Comparison of ENCODE assay signal across 1 cellular context in the genomic region with DNA sequence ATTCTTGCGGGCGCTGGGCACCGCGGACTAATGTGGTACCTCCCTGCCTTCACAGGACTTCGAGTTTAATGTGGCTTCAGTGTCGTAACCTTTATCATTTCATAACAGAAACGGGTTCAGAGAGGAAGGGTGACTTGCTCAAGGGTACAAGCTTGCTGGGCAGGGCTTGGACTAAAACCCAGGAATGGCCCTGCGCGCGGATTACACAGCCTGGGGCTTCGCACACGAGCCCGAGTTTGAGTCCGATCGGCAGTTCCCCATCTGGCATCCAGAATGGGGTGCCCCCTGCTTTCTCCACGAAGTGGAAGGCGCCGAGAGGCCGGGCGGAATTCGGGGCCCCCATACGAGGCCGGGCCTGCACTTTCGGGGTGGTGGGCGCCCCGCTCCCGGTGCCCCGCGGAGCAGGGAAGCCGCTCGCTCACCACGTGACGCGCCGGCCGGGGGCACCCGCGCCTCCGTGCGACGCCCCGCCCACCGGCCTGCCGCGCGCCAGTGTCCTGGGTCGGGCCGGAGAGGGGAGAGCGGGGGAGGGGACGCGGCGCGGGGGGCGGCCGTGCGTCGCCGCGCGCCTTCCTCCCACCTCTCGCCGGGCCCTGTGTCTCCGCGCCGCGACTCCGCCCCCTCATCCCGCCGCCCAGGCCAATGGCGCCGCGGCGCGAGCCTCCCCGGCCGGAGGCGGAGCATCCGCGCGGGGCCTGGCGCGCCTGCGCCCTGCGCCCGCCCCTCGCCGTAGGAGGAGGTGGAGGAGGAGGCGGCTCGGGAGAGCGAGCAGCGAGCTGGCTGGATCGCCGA.
TF ChIP-seq lines count a peak whose summit lies in the region.

Gene SET, plus strand, starts transcription at position 722 of the 792 bp plus-strand sequence. CDS start 361 bp downstream, outside the sequence.

TF ChIP-seq in HepG2, 621 proteins besides CTCF, POLR2A, EP300 and RAD21 (continued from another document and continues in another):
- TF ChIP-seq ZNF318 (CRISPR knock-in tag; IDR thresholded peaks at IDR 0.05) (peak; percentile 31; the same call in 1 of the 2 replicates), ZNF790 (CRISPR knock-in tag; IDR thresholded peaks at IDR 0.05; ENCODE audit: borderline replicate concordance) (no peak), ZBTB38 (CRISPR knock-in tag; IDR thresholded peaks at IDR 0.05) (peak; percentile 59; the same call in 1 of the 2 replicates), ZNF331 (CRISPR knock-in tag; IDR thresholded peaks at IDR 0.05) (0 out of 2 replicates have a peak, but pooled peaks have one; percentile 4), MED13 (CRISPR knock-in tag; IDR thresholded peaks at IDR 0.05) (no peak), JUND (CRISPR knock-in tag; IDR thresholded peaks at IDR 0.05) (no peak), ZBTB21 (CRISPR knock-in tag; IDR thresholded peaks at IDR 0.05) (no peak), FOXC1 (CRISPR knock-in tag; IDR thresholded peaks at IDR 0.05; ENCODE audit: borderline replicate concordance) (no peak), SNAPC4 (CRISPR knock-in tag; IDR thresholded peaks at IDR 0.05) (no peak), ZNF350 (CRISPR knock-in tag; IDR thresholded peaks at IDR 0.05; ENCODE audit: borderline replicate concordance, low read depth) (no peak), NFE2L1 (CRISPR knock-in tag; IDR thresholded peaks at IDR 0.05; ENCODE audit: borderline replicate concordance) (no peak), ZNF30 (CRISPR knock-in tag; IDR thresholded peaks at IDR 0.05) (no peak), ZNF660 (CRISPR knock-in tag; IDR thresholded peaks at IDR 0.05; ENCODE audit: borderline replicate concordance, low read depth) (no peak), ZNF569 (CRISPR knock-in tag; IDR thresholded peaks at IDR 0.05; ENCODE audit: borderline replicate concordance) (no peak), HNF1A (IDR thresholded peaks at IDR 0.05; ENCODE audit: low read depth) (no peak), HNF1A (CRISPR knock-in tag; IDR thresholded peaks at IDR 0.05; ENCODE audit: borderline replicate concordance) (0 out of 2 replicates have a peak, but pooled peaks have one; percentile 37), ZNF816 (CRISPR knock-in tag; IDR thresholded peaks at IDR 0.05; ENCODE audit: borderline replicate concordance) (no peak), KDM6A (CRISPR knock-in tag; IDR thresholded peaks at IDR 0.05; ENCODE audit: low read depth) (no peak), FOXA3 (CRISPR knock-in tag; IDR thresholded peaks at IDR 0.05) (no peak; the same call in 1 of the 2 replicates), ZMYM4 (CRISPR knock-in tag; IDR thresholded peaks at IDR 0.05) (no peak; the same call in none of the 2 replicates), ERF (CRISPR knock-in tag; IDR thresholded peaks at IDR 0.05) (peak; percentile 80), ZNF670 (CRISPR knock-in tag; IDR thresholded peaks at IDR 0.05; ENCODE audit: borderline replicate concordance) (peak; percentile 45; the same call in 1 of the 2 replicates), ZNF281 (CRISPR knock-in tag; IDR thresholded peaks at IDR 0.05; ENCODE audit: borderline replicate concordance) (peak; percentile 85), ZBTB3 (CRISPR knock-in tag; IDR thresholded peaks at IDR 0.05; ENCODE audit: borderline replicate concordance, low read depth) (no peak)
- TF ChIP-seq, protein P1, sequence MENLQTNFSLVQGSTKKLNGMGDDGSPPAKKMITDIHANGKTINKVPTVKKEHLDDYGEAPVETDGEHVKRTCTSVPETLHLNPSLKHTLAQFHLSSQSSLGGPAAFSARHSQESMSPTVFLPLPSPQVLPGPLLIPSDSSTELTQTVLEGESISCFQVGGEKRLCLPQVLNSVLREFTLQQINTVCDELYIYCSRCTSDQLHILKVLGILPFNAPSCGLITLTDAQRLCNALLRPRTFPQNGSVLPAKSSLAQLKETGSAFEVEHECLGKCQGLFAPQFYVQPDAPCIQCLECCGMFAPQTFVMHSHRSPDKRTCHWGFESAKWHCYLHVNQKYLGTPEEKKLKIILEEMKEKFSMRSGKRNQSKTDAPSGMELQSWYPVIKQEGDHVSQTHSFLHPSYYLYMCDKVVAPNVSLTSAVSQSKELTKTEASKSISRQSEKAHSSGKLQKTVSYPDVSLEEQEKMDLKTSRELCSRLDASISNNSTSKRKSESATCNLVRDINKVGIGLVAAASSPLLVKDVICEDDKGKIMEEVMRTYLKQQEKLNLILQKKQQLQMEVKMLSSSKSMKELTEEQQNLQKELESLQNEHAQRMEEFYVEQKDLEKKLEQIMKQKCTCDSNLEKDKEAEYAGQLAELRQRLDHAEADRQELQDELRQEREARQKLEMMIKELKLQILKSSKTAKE (CRISPR knock-in tag; IDR thresholded peaks at IDR 0.05; ENCODE audit: borderline replicate concordance), result peak; percentile 18; the same call in 1 of the 2 replicates
